In the genomic region with DNA sequence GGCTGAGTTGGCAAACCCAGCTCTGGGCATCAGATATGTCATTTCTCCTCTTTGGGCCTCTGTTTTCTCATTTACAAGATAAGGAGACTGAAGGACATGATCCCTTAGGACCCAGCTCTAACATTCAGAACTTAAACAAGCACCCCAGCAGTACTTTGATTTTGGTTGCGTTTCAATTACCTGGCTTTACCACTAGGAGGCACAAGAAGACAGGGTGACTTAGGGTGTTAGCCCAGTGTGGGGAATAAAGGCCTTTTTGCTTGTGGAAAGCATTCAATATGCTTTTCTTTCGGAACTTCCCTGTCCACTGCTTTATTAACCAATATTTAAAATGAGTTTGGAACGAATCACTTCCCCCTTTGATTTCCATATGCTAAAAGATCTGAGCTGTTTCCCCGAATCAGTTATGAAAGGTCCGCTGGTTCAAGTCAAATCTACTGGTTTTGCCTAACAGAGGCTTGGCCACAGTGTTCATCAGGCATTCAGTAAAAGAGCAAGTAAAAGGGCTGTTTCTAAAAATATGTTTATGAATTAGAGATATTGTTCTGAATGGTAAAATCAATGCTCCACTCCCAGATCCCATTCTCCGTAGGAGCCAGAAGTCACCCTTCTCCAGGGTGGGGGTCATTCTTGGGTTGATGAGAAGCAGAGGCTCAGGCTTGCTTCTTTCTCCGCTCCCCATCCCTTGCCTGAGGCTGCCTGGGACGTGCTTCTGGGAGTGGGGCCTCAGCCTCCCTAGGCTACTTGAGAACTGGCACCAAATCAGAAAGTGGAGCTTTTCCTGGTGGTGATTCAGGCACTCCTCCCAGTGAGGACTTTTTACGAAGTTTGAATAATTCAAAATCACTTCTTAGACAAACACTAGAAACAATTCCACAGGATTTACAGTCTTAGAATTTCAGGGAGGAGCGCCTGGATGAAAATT, we compare ENCODE assay signal across 8 cellular contexts.
DNase-seq lines count a peak whose midpoint lies in the region; ATAC-seq and TF ChIP-seq lines count a peak whose summit lies in the region.

No MANE protein-coding gene starts in this region.

- peak; percentile 97 for TF ChIP-seq CTCF in neural crest cell (conservative IDR thresholded peaks at IDR 0.05)

- H3K4me1 Mint-ChIP-seq in neural crest cell, result peaks cover 9% of the 10 kb centered on the region

- H3K27me3 Mint-ChIP-seq in neural crest cell (ENCODE audit: low read depth), result no peaks in the 10 kb centered on the region

- H3K4me3 Mint-ChIP-seq in neural crest cell, result no peak overlapping the region

- H3K36me3 Mint-ChIP-seq in neural crest cell (ENCODE audit: low read depth), result no peaks in the 10 kb centered on the region

- H3K9me3 Mint-ChIP-seq in neural crest cell, result no peaks in the 10 kb centered on the region

- peak; percentile 57 for ATAC-seq in HG03460 (IDR thresholded peaks at IDR 0.05; ENCODE audit: unreplicated experiment)
- ATAC-seq in HG03457 (IDR thresholded peaks at IDR 0.05; ENCODE audit: unreplicated experiment), result no peak

- DNase-seq in activated T-cell treated with anti-CD3 and anti-CD28 coated beads for 24 hours (ENCODE audit: low read depth) (peak; percentile 37), NOMO-1 (lab: John Stamatoyannopoulos, UW; ENCODE audit: unreplicated experiment in 2 of 2) (peak; percentile 71 to 81), foreskin melanocyte (peak; percentile 82), neural crest cell (ENCODE audit: low read depth, low spot score) (peak; percentile 52)
- DNase-seq in activated T-cell treated with anti-CD3 and anti-CD28 coated beads, Interleukin-2, amount 50 U/mL, for 1 hour, result no peak
- DNase-seq in activated gamma-delta T cell treated with anti-CD3 and anti-CD28 coated beads, Interleukin-2, amount 50 U/mL, for 16 hours (ENCODE audit: low read depth), result peak; percentile 23

- H3K27ac Mint-ChIP-seq in neural crest cell (ENCODE audit: unreplicated experiment), result peak overlapping the region; percentile 2
